ENCODE assay signal across 8 cellular contexts in genomic region chr17:64133546-64134215, GRCh38. TPM values are rescaled to one million over a fixed set of nuclear protein-coding genes. Genes with fewer than 3 reads are reported as not detected.
DNase-seq lines count a peak whose midpoint lies in the region; ATAC-seq and TF ChIP-seq lines count a peak whose summit lies in the region.

No MANE protein-coding gene starts in this region.

- no peak overlapping the region for H3K27ac ChIP-seq in sigmoid colon

- no peak for TF ChIP-seq EP300 in sigmoid colon (IDR thresholded peaks at IDR 0.05)

- ATAC-seq in HG03439 (IDR thresholded peaks at IDR 0.05; ENCODE audit: unreplicated experiment) = no peak
- no peak for ATAC-seq in GM18873 (IDR thresholded peaks at IDR 0.05; ENCODE audit: low FRiP score, unreplicated experiment)

- H3K4me1 ChIP-seq in sigmoid colon = peaks cover 0 to 21% (median 13%) of the 10 kb centered on the region in 4 donors

- H3K9me3 Mint-ChIP-seq in T-helper 1 cell treated with Interleukin-12 subunit alpha and Interleukin-12 subunit beta and Interleukin-4 antibody, amounts not matched to agents 30 μg/mL and 1 μg/mL, for 36 hours = no peaks in the 10 kb centered on the region

- no peaks in the 10 kb centered on the region for H3K36me3 ChIP-seq in sigmoid colon

- no peaks in the 10 kb centered on the region for H3K27me3 ChIP-seq in sigmoid colon

- peaks cover 3% of the 10 kb centered on the region for H3K27me3 Mint-ChIP-seq in T-helper 1 cell treated with Interleukin-12 subunit alpha and Interleukin-12 subunit beta and Interleukin-4 antibody, amounts not matched to agents 30 μg/mL and 1 μg/mL, for 36 hours (ENCODE audit: low read depth)

- WGBS in sigmoid colon, 2 donors = 33 to 42% methylated on average over 8 of the region's 8 CpGs

- H3K36me3 Mint-ChIP-seq in T-helper 1 cell treated with Interleukin-12 subunit alpha and Interleukin-12 subunit beta and Interleukin-4 antibody, amounts not matched to agents 30 μg/mL and 1 μg/mL, for 36 hours (ENCODE audit: low read depth) = peaks cover 9% of the 10 kb centered on the region

- no peak for TF ChIP-seq POLR2A in sigmoid colon (IDR thresholded peaks at IDR 0.05)

- TF ChIP-seq CTCF in GM12864 (IDR thresholded peaks at IDR 0.05; ENCODE audit: low read depth, low read length, missing control alignments) = peak; percentile 57
- peak; percentile 37 for TF ChIP-seq CTCF in foreskin fibroblast (IDR thresholded peaks at IDR 0.05; ENCODE audit: low read depth, low read length)
- TF ChIP-seq CTCF in sigmoid colon (IDR thresholded peaks at IDR 0.05) = peak; percentile 45 to 74 (median 57)

- H3K4me3 Mint-ChIP-seq in T-helper 1 cell treated with Interleukin-12 subunit alpha and Interleukin-12 subunit beta and Interleukin-4 antibody, amounts not matched to agents 30 μg/mL and 1 μg/mL, for 36 hours = no peak overlapping the region

- peaks cover 23% of the 10 kb centered on the region for H3K4me1 Mint-ChIP-seq in T-helper 1 cell treated with Interleukin-12 subunit alpha and Interleukin-12 subunit beta and Interleukin-4 antibody, amounts not matched to agents 30 μg/mL and 1 μg/mL, for 36 hours (ENCODE audit: low read depth)

- DNase-seq in AG20443 (ENCODE audit: low spot score) (peak; percentile 64), GM12864 (ENCODE audit: low read depth) (peak; percentile 41), NCI-H2029 treated with DMSO at 0.1 percent for 48 hours (lab: John Stamatoyannopoulos, UW) (peak; percentile 38), foreskin fibroblast (peak in 1 of 2 donors; percentile 82), sigmoid colon (no peak)

- no peaks in the 10 kb centered on the region for H3K9me3 ChIP-seq in sigmoid colon

- intact Hi-C loops in sigmoid colon (cut with DNase I) = loop anchor here (2.0 kb wide), 1 partner anchor 71 kb away; no protein-coding TSS in a partner anchor

- H3K4me3 ChIP-seq in GM12864 (ENCODE audit: low read depth, low read length) (no peak overlapping the region), foreskin fibroblast (ENCODE audit: low read depth in 1 of 2, low read length in 2 of 2) (no peak overlapping the region), sigmoid colon (no peak overlapping the region)

- peak overlapping the region; percentile 34 for H3K27ac Mint-ChIP-seq in T-helper 1 cell treated with Interleukin-12 subunit alpha and Interleukin-12 subunit beta and Interleukin-4 antibody, amounts not matched to agents 30 μg/mL and 1 μg/mL, for 36 hours

RNA-seq across cellular contexts. Expression of gene ERN1, which starts 3.7 kb away (rescaled TPM):
- 1 to 10 TPM; 7.1 to 9.4 (median 8.2) TPM for total RNA-seq in sigmoid colon
- 1 to 10 TPM; 1.2 to 8.3 (median 1.6) TPM for polyA plus RNA-seq in sigmoid colon
